8 cellular contexts compared by ENCODE assay signal in the genomic region with DNA sequence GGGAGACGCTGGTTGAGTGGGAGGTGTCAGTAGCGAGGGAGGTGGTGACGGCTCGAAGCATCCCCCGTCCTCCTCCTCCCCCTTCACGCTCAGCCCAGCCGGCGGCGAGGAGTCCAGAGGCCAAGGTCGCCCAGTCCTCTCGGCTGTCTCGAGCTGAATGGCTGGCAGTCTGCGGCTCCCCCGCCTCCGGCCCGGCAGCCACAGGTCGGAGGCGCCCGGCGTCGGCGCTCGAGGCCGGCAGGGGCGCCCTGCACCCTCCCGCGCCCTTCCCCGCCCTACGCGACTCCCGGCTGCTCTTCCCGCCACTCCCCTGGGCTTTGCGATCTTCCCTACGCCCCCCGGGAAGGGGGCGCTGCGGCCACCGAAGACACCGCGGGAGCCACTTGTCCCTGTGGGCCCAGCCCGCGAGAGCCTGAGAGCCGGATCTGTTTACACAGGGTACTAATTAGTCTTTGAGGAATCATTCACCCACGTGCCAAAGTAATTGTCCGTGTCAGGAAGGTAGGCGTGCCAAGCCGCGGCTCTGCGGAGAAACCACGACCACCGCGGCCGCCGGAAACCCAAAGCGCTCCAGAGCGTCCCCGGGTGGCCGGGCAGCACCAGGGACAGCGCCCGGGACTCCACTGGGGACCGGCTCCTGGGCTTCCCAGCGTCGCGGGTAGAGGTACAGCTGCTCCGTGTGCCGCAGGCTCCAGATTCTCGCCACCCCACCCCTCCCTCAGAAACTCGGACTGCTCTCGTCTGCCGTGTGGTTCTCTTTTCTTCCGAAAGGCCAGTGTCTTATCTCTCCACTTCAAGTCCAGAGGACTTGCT.
A peak's percentile ranks its signal among the peaks of the same experiment; 100 is the strongest.
DNase-seq lines count a peak whose midpoint lies in the region; ATAC-seq and TF ChIP-seq lines count a peak whose summit lies in the region.
"Had no signal": no experiment of that assay in that cellular context is flagged by ENCODE, and none has a peak within 500 bp of the region (broad histone marks: within the 10 kb centered on the region; RNA-seq: fewer than 3 reads in every experiment).

A gene (plus strand): TSS at position 133 of the 813 bp plus-strand sequence.

- no peaks in the 10 kb centered on the region for H3K9me3 Mint-ChIP-seq in activated naive CD8-positive, alpha-beta T cell treated with anti-CD3 and anti-CD28 coated beads, Interleukin-2, amount 50 U/mL, for 24 hours

- ATAC-seq in activated naive CD8-positive, alpha-beta T cell treated with anti-CD3 and anti-CD28 coated beads, Interleukin-2, amount 50 U/mL, for 24 hours = peak; percentile 23
- ATAC-seq in HG03039 (IDR thresholded peaks at IDR 0.05; ENCODE audit: unreplicated experiment) = no peak
- ATAC-seq in HG03521 (IDR thresholded peaks at IDR 0.05; ENCODE audit: unreplicated experiment) = no peak

- H3K4me2 ChIP-seq in MM.1S (ENCODE audit: low read depth, low read length) = peak within 1 kb of the TSS; percentile 59
- H3K4me2 ChIP-seq: KMS-11 had no signal

- peak; percentile 10 for TF ChIP-seq CTCF in MM.1S (IDR thresholded peaks at IDR 0.05; ENCODE audit: low read length)

- H3K9me2 ChIP-seq in MM.1S (replicated peaks; ENCODE audit: insufficient read depth, low read length) = no peaks in the 10 kb centered on the region

- H3K36me3 Mint-ChIP-seq in activated naive CD8-positive, alpha-beta T cell treated with anti-CD3 and anti-CD28 coated beads, Interleukin-2, amount 50 U/mL, for 24 hours (ENCODE audit: low read depth) = peaks cover 3% of the 10 kb centered on the region

- H3K27ac ChIP-seq in MM.1S (ENCODE audit: low read length) = no peak within 1 kb of the TSS
- H3K27ac ChIP-seq: KMS-11 had no signal

- no peaks in the 10 kb centered on the region for H3K36me3 ChIP-seq in MM.1S (replicated peaks; ENCODE audit: insufficient read depth, low read length)

- no peak within 1 kb of the TSS for H3K27ac Mint-ChIP-seq in activated naive CD8-positive, alpha-beta T cell treated with anti-CD3 and anti-CD28 coated beads, Interleukin-2, amount 50 U/mL, for 24 hours

- H4K20me1 ChIP-seq in MM.1S (ENCODE audit: insufficient read depth, low read length) = no peaks in the 10 kb centered on the region

- H3K4me3 Mint-ChIP-seq in activated naive CD8-positive, alpha-beta T cell treated with anti-CD3 and anti-CD28 coated beads, Interleukin-2, amount 50 U/mL, for 24 hours = no peak within 1 kb of the TSS

- no peaks in the 10 kb centered on the region for H3K79me2 ChIP-seq in MM.1S (ENCODE audit: low read length)

- peaks cover 65% of the 10 kb centered on the region for H3K27me3 Mint-ChIP-seq in activated naive CD8-positive, alpha-beta T cell treated with anti-CD3 and anti-CD28 coated beads, Interleukin-2, amount 50 U/mL, for 24 hours

- no peak within 1 kb of the TSS for H3K9ac ChIP-seq in MM.1S (ENCODE audit: low read length)
- H3K9ac ChIP-seq: KMS-11 had no signal

- 0 out of 2 replicates have a peak, but pooled peaks cover 5% of the 10 kb centered on the region for H3K4me1 ChIP-seq in MM.1S (ENCODE audit: low read length)

- H3K4me3 ChIP-seq in MM.1S (ENCODE audit: low read length) = peak within 1 kb of the TSS; percentile 29; the same call in 1 of the 2 replicates

- H3K9me3 ChIP-seq in MM.1S (replicated peaks; ENCODE audit: insufficient read depth, low read length) = no peaks in the 10 kb centered on the region

- H3F3A ChIP-seq in MM.1S (ENCODE audit: insufficient read depth, low read length) = no peaks in the 10 kb centered on the region

- H3K27me3 ChIP-seq in MM.1S (replicated peaks; ENCODE audit: insufficient read depth, low read length) = no peaks in the 10 kb centered on the region

- H2AFZ ChIP-seq in MM.1S (ENCODE audit: low read length) = no peak within 1 kb of the TSS; the same call in 1 of the 2 replicates

- DNase-seq in GM03348 (ENCODE audit: low spot score) (peak; percentile 61), MM.1S (peak; percentile 18), midbrain (lab: John Stamatoyannopoulos, UW) (peak; percentile 6), putamen (ENCODE audit: low spot score) (no peak)
- DNase-seq in activated naive CD8-positive, alpha-beta T cell treated with anti-CD3 and anti-CD28 coated beads, Interleukin-2, amount 50 U/mL, for 24 hours = no peak

- peaks cover 9% of the 10 kb centered on the region for H3K4me1 Mint-ChIP-seq in activated naive CD8-positive, alpha-beta T cell treated with anti-CD3 and anti-CD28 coated beads, Interleukin-2, amount 50 U/mL, for 24 hours

Comparison
In these comparisons a context has a peak if more than half of its experiments do, and no peak if none do; other contexts are left out.
1. DNase-seq: peak in GM03348 (single experiment), MM.1S (single experiment) and midbrain (single experiment); none in activated naive CD8-positive, alpha-beta T cell treated with anti-CD3 and anti-CD28 coated beads, Interleukin-2, amount 50 U/mL, for 24 hours (single experiment) and putamen (single experiment).